In genomic region chr5:143564417-143564816, GRCh38 we compare ENCODE assay signal across 12 cellular contexts.
A peak's percentile ranks its signal among the peaks of the same experiment; 100 is the strongest.
DNase-seq lines count a peak whose midpoint lies in the region; ATAC-seq and TF ChIP-seq lines count a peak whose summit lies in the region.
"Had no signal": no experiment of that assay in that cellular context is flagged by ENCODE, and none has a peak within 500 bp of the region (broad histone marks: within the 10 kb centered on the region; RNA-seq: fewer than 3 reads in every experiment).

No MANE protein-coding gene starts in this region.

- no peaks in the 10 kb centered on the region for H3K27me3 ChIP-seq in foreskin keratinocyte

- POLR2A ChIA-PET in GM10248 (lab: Yijun Ruan, JAX): no interaction called here

- no peak for TF ChIP-seq CTCF in GM10248 (IDR thresholded peaks at IDR 0.05; ENCODE audit: control extremely low read depth, extremely low read depth, low read depth, missing control alignments)
- no peak for TF ChIP-seq CTCF in foreskin keratinocyte (conservative IDR thresholded peaks at IDR 0.05)

- CTCF ChIA-PET in GM10248 (lab: Yijun Ruan, JAX): interaction anchor here (1.0 kb wide), 1 partner anchor 10 kb away, joined by 4 read pairs; no protein-coding TSS in a partner anchor

- H3K4me1 ChIP-seq in foreskin keratinocyte: no peaks in the 10 kb centered on the region
- H3K4me1 ChIP-seq: parathyroid adenoma had no signal

- DNase-seq in GM10248 (ENCODE audit: extremely low spot score) (peak; percentile 32), foreskin keratinocyte (no peak), GF-D8 (lab: John Stamatoyannopoulos, UW) (no peak), AG20443 (ENCODE audit: low spot score) (no peak)
- no peak for DNase-seq in activated naive CD4-positive, alpha-beta T cell treated with Interleukin-2 at 50 U/mL for 16 hours
- DNase-seq: activated naive CD8-positive, alpha-beta T cell treated with anti-CD3 and anti-CD28 coated beads, Interleukin-2, amount 10 ng/mL, durations not matched to agents 7 days and 5 days; AML-193; KBM-7 had no signal

- ATAC-seq in GM19328 (IDR thresholded peaks at IDR 0.05; ENCODE audit: unreplicated experiment) (peak; percentile 98), HG02852 (IDR thresholded peaks at IDR 0.05; ENCODE audit: unreplicated experiment) (peak; percentile 100), HG03575 (IDR thresholded peaks at IDR 0.05; ENCODE audit: extremely low read depth, insufficient number of reproducible peaks, low FRiP score, unreplicated experiment) (peak; percentile 99), foreskin keratinocyte (no peak)

- H3K27ac ChIP-seq in foreskin keratinocyte: no peak overlapping the region
- H3K27ac ChIP-seq: parathyroid adenoma had no signal
